29 cellular contexts compared by ENCODE assay signal in genomic region chr4:112127048-112127637, GRCh38. TPM values are rescaled to one million over a fixed set of nuclear protein-coding genes. Genes with fewer than 3 reads are reported as not detected.
DNase-seq lines count a peak whose midpoint lies in the region; TF ChIP-seq lines count a peak whose summit lies in the region.
"Had no signal": no experiment of that assay in that cellular context is flagged by ENCODE, and none has a peak within 500 bp of the region (broad histone marks: within the 10 kb centered on the region; RNA-seq: fewer than 3 reads in every experiment).

No MANE protein-coding gene starts in this region.

- no peaks in the 10 kb centered on the region for H3K9me3 Mint-ChIP-seq in activated T-helper 2 cell treated with anti-CD3 and anti-CD28 coated beads, Interferon-gamma antibody, Interleukin-2, Interleukin-4, amounts not matched to agents 10 μg/mL and 5 μg/mL and 100 μg/mL, durations not matched to agents 14 hours and 24 hours and 36 hours
- H3K9me3 Mint-ChIP-seq: nephron, WTC11 had no signal

- no peaks in the 10 kb centered on the region for H3K36me3 Mint-ChIP-seq in activated T-helper 2 cell treated with anti-CD3 and anti-CD28 coated beads, Interferon-gamma antibody, Interleukin-2, Interleukin-4, amounts not matched to agents 10 μg/mL and 5 μg/mL and 100 μg/mL, durations not matched to agents 14 hours and 24 hours and 36 hours (ENCODE audit: low read depth)
- H3K36me3 Mint-ChIP-seq: WTC11 had no signal

- TF ChIP-seq CTCF in fibroblast of lung (conservative IDR thresholded peaks at IDR 0.05 in 1 of 2, IDR thresholded peaks at IDR 0.05 in 1 of 2; ENCODE audit: low read depth in 1 of 2, low read length in 2 of 2) (no peak), smooth muscle cell (IDR thresholded peaks at IDR 0.05; ENCODE audit: borderline replicate concordance, insufficient read depth, poor library complexity, severe bottlenecking) (no peak)

- H3K4me1 Mint-ChIP-seq in activated T-helper 2 cell treated with anti-CD3 and anti-CD28 coated beads, Interferon-gamma antibody, Interleukin-2, Interleukin-4, amounts not matched to agents 10 μg/mL and 5 μg/mL and 100 μg/mL, durations not matched to agents 14 hours and 24 hours and 36 hours (ENCODE audit: low read depth) = peaks cover 12% of the 10 kb centered on the region

- H3K4me3 ChIP-seq in fibroblast of lung (replicated peaks in 1 of 4; ENCODE audit: control extremely low read depth in 1 of 4, insufficient read depth in 1 of 4, low read depth in 3 of 4, low read length in 4 of 4) = no peak overlapping the region
- H3K4me3 ChIP-seq in smooth muscle cell = no peak overlapping the region
- H3K4me3 ChIP-seq: esophagus muscularis mucosa, K562, SJSA1, upper lobe of right lung had no signal

- no peak overlapping the region for H3K27ac Mint-ChIP-seq in activated T-helper 2 cell treated with anti-CD3 and anti-CD28 coated beads, Interferon-gamma antibody, Interleukin-2, Interleukin-4, amounts not matched to agents 10 μg/mL and 5 μg/mL and 100 μg/mL, durations not matched to agents 14 hours and 24 hours and 36 hours
- H3K27ac Mint-ChIP-seq: B cell, nephron had no signal

- H3K27me3 Mint-ChIP-seq in activated T-helper 2 cell treated with anti-CD3 and anti-CD28 coated beads, Interferon-gamma antibody, Interleukin-2, Interleukin-4, amounts not matched to agents 10 μg/mL and 5 μg/mL and 100 μg/mL, durations not matched to agents 14 hours and 24 hours and 36 hours (ENCODE audit: low read depth) = peaks cover 30% of the 10 kb centered on the region

- no peaks in the 10 kb centered on the region for H3F3A ChIP-seq in smooth muscle cell (ENCODE audit: low read depth)

- intact Hi-C loops in activated T-helper 2 cell treated with anti-CD3 and anti-CD28 coated beads, Interferon-gamma antibody, Interleukin-2, Interleukin-4, amounts not matched to agents 10 μg/mL and 5 μg/mL and 100 μg/mL, durations not matched to agents 14 hours and 24 hours and 36 hours (cut with micrococcal nuclease) = no loop called here

- H4K20me1 ChIP-seq in fibroblast of lung (ENCODE audit: control insufficient read depth, extremely low read depth, insufficient read depth, low read length) (no peaks in the 10 kb centered on the region), smooth muscle cell (ENCODE audit: low read depth) (no peaks in the 10 kb centered on the region)

- WGBS in smooth muscle cell (ENCODE audit: low lambda C conversion rate) = 89% methylated on average over 2 of the region's 2 CpGs

- no peak overlapping the region for H3K9ac ChIP-seq in fibroblast of lung (ENCODE audit: insufficient read depth, low read length)
- H3K9ac ChIP-seq in smooth muscle cell (ENCODE audit: low read depth) = no peak overlapping the region

- H3K79me2 ChIP-seq in fibroblast of lung (ENCODE audit: control insufficient read depth, insufficient read depth, low read length) (no peaks in the 10 kb centered on the region), smooth muscle cell (ENCODE audit: low read depth) (no peaks in the 10 kb centered on the region)

- H3K36me3 ChIP-seq in fibroblast of lung (ENCODE audit: control insufficient read depth, insufficient read depth, low read length) (no peaks in the 10 kb centered on the region), smooth muscle cell (ENCODE audit: low read depth) (no peaks in the 10 kb centered on the region)
- H3K36me3 ChIP-seq: esophagus muscularis mucosa, SJSA1, upper lobe of right lung had no signal

- DNase-seq in DMS 273 (lab: John Stamatoyannopoulos, UW; ENCODE audit: unreplicated experiment) = peak; percentile 30
- DNase-seq in DMS 273 treated with DMSO at 0.1 percent for 48 hours (lab: John Stamatoyannopoulos, UW) = no peak
- peak; percentile 28 for DNase-seq in RKO (ENCODE audit: low spot score)
- peak; percentile 23 to 29 for DNase-seq in fibroblast of lung (ENCODE audit: low read depth in 2 of 2)
- DNase-seq in smooth muscle cell (lab: John Stamatoyannopoulos, UW; ENCODE audit: unreplicated experiment) = no peak
- DNase-seq in activated T-helper 2 cell treated with anti-CD3 and anti-CD28 coated beads, Interferon-gamma antibody, Interleukin-2, Interleukin-4, amounts not matched to agents 10 μg/mL and 5 μg/mL and 100 μg/mL, durations not matched to agents 14 hours and 24 hours and 36 hours (ENCODE audit: low spot score) = no peak
- DNase-seq in NCI-H2171 treated with DMSO at 0.1 percent for 48 hours (lab: John Stamatoyannopoulos, UW) = no peak
- DNase-seq in NCI-H2029 treated with DMSO at 0.1 percent for 48 hours (lab: John Stamatoyannopoulos, UW) = no peak
- DNase-seq: activated CD4-positive, alpha-beta T cell treated with anti-CD3 and anti-CD28 coated beads, Interleukin-2, amount 50 U/mL, for 48 hours; activated gamma-delta T cell treated with Interleukin-2 at 50 U/mL for 16 hours; activated T-cell treated with anti-CD3 and anti-CD28 coated beads for 4 hours; amniotic stem cell; Caco-2; effector CD8-positive, alpha-beta T cell; left colon; NCI-H1694 treated with DMSO at 0.1 percent for 48 hours; NCI-H82; posterior cingulate gyrus; small intestine; stimulated activated CD4-positive, alpha-beta T cell treated with anti-CD3 and anti-CD28 coated beads, Interleukin-4, amount 100 ng/mL, for 24 hours; T-helper 2 cell; upper lobe of right lung had no signal

- H2AFZ ChIP-seq in fibroblast of lung (ENCODE audit: low read length) (no peak overlapping the region), smooth muscle cell (ENCODE audit: low read depth) (peak overlapping the region; percentile 53)

- H3K4me3 Mint-ChIP-seq in activated T-helper 2 cell treated with anti-CD3 and anti-CD28 coated beads, Interferon-gamma antibody, Interleukin-2, Interleukin-4, amounts not matched to agents 10 μg/mL and 5 μg/mL and 100 μg/mL, durations not matched to agents 14 hours and 24 hours and 36 hours (ENCODE audit: low read depth) = no peak overlapping the region
- H3K4me3 Mint-ChIP-seq: B cell, nephron had no signal

- H3K9me3 ChIP-seq in fibroblast of lung (ENCODE audit: control insufficient read depth, insufficient read depth, low read depth, low read length) (no peaks in the 10 kb centered on the region), smooth muscle cell (replicated peaks; ENCODE audit: low read depth) (no peaks in the 10 kb centered on the region)
- H3K9me3 ChIP-seq: Caco-2, esophagus muscularis mucosa, SJSA1, upper lobe of right lung had no signal

- H3K27ac ChIP-seq in fibroblast of lung (ENCODE audit: insufficient read depth, low read length) (no peak overlapping the region), smooth muscle cell (ENCODE audit: low read depth) (no peak overlapping the region)
- H3K27ac ChIP-seq: 22Rv1, SJSA1, upper lobe of right lung had no signal

- no peaks in the 10 kb centered on the region for H3K27me3 ChIP-seq in fibroblast of lung (ENCODE audit: control insufficient read depth, insufficient read depth, low read length)
- H3K27me3 ChIP-seq in smooth muscle cell (ENCODE audit: low read depth) = peaks cover 8% of the 10 kb centered on the region
- H3K27me3 ChIP-seq: esophagus muscularis mucosa, SJSA1, upper lobe of right lung had no signal

- H3K4me2 ChIP-seq in fibroblast of lung (ENCODE audit: extremely low read depth, insufficient read depth, low read length) = no peak overlapping the region
- peak overlapping the region; percentile 7 for H3K4me2 ChIP-seq in smooth muscle cell

- H3K4me1 ChIP-seq in fibroblast of lung (ENCODE audit: control insufficient read depth, extremely low read depth, insufficient read depth, low read length) = no peaks in the 10 kb centered on the region
- no peaks in the 10 kb centered on the region for H3K4me1 ChIP-seq in smooth muscle cell (ENCODE audit: low read depth)
- H3K4me1 ChIP-seq: Caco-2, upper lobe of right lung had no signal

RNA-seq across cellular contexts. Expression of gene FAM241A, which starts 18.1 kb away (rescaled TPM):
- total RNA-seq in fibroblast of lung (0.51 and 1.2 TPM in 2 replicates), smooth muscle cell (0.27 and 0.31 TPM in 2 replicates)
- polyA plus RNA-seq in fibroblast of lung (1.1 and 1.7 TPM in 2 replicates), smooth muscle cell (0.19 and 0.39 TPM in 2 replicates)
- 0.95 and 1.3 TPM in 2 replicates for polyA plus RNA-seq in fibroblast of lung (2012)
- 0.16 TPM in 1 of 2 replicates, not detected in the other for polyA minus RNA-seq in fibroblast of lung (ENCODE audit: low replicate concordance)
- 5.5 and 5.6 TPM in 2 replicates for total RNA-seq in activated T-helper 2 cell treated with anti-CD3 and anti-CD28 coated beads, Interferon-gamma antibody, Interleukin-2, Interleukin-4, amounts not matched to agents 10 μg/mL and 5 μg/mL and 100 μg/mL, durations not matched to agents 14 hours and 24 hours and 36 hours

Comparison
In these comparisons a context has a peak if more than half of its experiments do, and no peak if none do; other contexts are left out.
1. DNase-seq: peak in DMS 273 (single experiment), RKO (single experiment) and fibroblast of lung (2 of 2); none in DMS 273 treated with DMSO at 0.1 percent for 48 hours (single experiment), smooth muscle cell (single experiment), activated T-helper 2 cell treated with anti-CD3 and anti-CD28 coated beads, Interferon-gamma antibody, Interleukin-2, Interleukin-4, amounts not matched to agents 10 μg/mL and 5 μg/mL and 100 μg/mL, durations not matched to agents 14 hours and 24 hours and 36 hours (single experiment), NCI-H2171 treated with DMSO at 0.1 percent for 48 hours (single experiment) and NCI-H2029 treated with DMSO at 0.1 percent for 48 hours (single experiment).